ENCODE assay signal across 13 cellular contexts in the genomic region with DNA sequence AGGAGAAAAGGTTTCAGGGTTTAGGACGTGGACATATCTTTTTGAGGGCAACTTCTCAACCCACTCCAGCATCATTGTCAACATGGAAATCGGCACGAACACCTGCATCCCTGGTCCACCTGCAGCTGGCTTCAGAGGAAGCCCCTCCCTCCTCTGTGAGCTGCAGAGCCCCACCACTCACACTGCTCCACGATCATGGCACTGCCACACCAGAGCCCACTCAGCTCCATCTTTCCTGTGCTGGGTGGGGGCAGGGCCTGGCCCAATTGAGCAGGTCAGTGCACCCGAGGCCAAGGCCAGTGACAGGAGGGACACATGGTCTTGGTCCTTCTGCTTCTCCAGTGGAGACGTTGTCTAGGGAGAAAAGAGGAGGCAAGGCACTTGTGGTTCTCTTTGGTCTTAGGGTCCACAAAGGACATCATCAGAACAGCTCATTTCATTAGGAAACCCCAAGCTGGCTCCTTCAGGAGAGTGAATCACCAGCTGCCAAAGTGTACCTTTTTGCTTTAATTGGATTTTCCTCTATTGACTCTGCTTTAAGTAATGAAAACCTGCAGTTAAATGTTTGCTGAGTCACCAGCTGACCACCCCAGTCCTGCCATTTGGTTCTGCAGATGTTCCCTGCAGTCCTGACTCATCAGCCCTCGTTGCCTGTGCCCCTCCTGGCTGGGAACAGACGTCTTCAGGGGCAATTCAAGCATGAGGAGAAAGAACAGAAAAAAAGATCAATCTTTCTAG. TPM values are rescaled to one million over a fixed set of nuclear protein-coding genes. Genes with fewer than 3 reads are reported as not detected.
DNase-seq lines count a peak whose midpoint lies in the region; ATAC-seq and TF ChIP-seq lines count a peak whose summit lies in the region.
"Had no signal": no experiment of that assay in that cellular context is flagged by ENCODE, and none has a peak within 500 bp of the region (broad histone marks: within the 10 kb centered on the region; RNA-seq: fewer than 3 reads in every experiment).

No MANE protein-coding gene starts in this region.

- intact Hi-C loops in esophagus squamous epithelium (cut with DNase I) = no loop called here

- H3K9me3 ChIP-seq in RWPE2 (ENCODE audit: severe bottlenecking) (no peaks in the 10 kb centered on the region), esophagus squamous epithelium (no peaks in the 10 kb centered on the region)

- DNase-seq in H4 (ENCODE audit: low spot score) (peak; percentile 56), NCI-H1092 (lab: John Stamatoyannopoulos, UW) (peak; percentile 78), RWPE2 (ENCODE audit: low spot score) (no peak), kidney epithelial cell (ENCODE audit: low read depth) (peak; percentile 71), esophagus squamous epithelium (lab: John Stamatoyannopoulos, UW) (no peak), HuH-7 (ENCODE audit: low spot score) (no peak), iPS-NIHi11 (ENCODE audit: low spot score) (no peak)
- DNase-seq: left cardiac atrium, nephron progenitor cell, substantia nigra had no signal

- no peak for TF ChIP-seq CTCF in RWPE2 (IDR thresholded peaks at IDR 0.05; ENCODE audit: poor library complexity, severe bottlenecking)
- no peak for TF ChIP-seq CTCF in kidney epithelial cell (IDR thresholded peaks at IDR 0.05; ENCODE audit: insufficient read depth, low read length, poor library complexity, severe bottlenecking)
- no peak for TF ChIP-seq CTCF in esophagus squamous epithelium (IDR thresholded peaks at IDR 0.05)

- H3K27ac ChIP-seq in RWPE2 (ENCODE audit: poor library complexity, severe bottlenecking) (peak overlapping the region; percentile 10), esophagus squamous epithelium (no peak overlapping the region)

- H3K27me3 ChIP-seq in RWPE2 (ENCODE audit: insufficient read depth, poor library complexity, severe bottlenecking) (no peaks in the 10 kb centered on the region), kidney epithelial cell (ENCODE audit: control insufficient read depth, insufficient read depth, low read length) (no peaks in the 10 kb centered on the region), esophagus squamous epithelium (no peaks in the 10 kb centered on the region)

- peaks cover 6% of the 10 kb centered on the region for H3K4me1 ChIP-seq in RWPE2 (ENCODE audit: insufficient read depth, poor library complexity, severe bottlenecking)
- H3K4me1 ChIP-seq in esophagus squamous epithelium = no peaks in the 10 kb centered on the region

- TF ChIP-seq POLR2A in esophagus squamous epithelium (IDR thresholded peaks at IDR 0.05) = no peak

- 60 to 61% methylated on average over 6 of the region's 8 CpGs for WGBS in esophagus squamous epithelium, 2 donors

- H3K36me3 ChIP-seq in RWPE2 (ENCODE audit: low read depth) (no peaks in the 10 kb centered on the region), kidney epithelial cell (ENCODE audit: control insufficient read depth, insufficient read depth, low read length) (no peaks in the 10 kb centered on the region), esophagus squamous epithelium (no peaks in the 10 kb centered on the region)

- H3K4me3 ChIP-seq in RWPE2 (ENCODE audit: severe bottlenecking) = no peak overlapping the region
- no peak overlapping the region for H3K4me3 ChIP-seq in kidney epithelial cell (ENCODE audit: low read depth, low read length)
- H3K4me3 ChIP-seq in esophagus squamous epithelium = no peak overlapping the region

- ATAC-seq in RWPE2 (ENCODE audit: low read depth) = peak; percentile 91
- ATAC-seq: left cardiac atrium had no signal

RNA-seq across cellular contexts. Expression of a gene that starts 56.2 kb away (rescaled TPM):
- total RNA-seq in H4 (2014; rRNA removed; shearing (Covaris generic)) = 0.54 and 0.64 TPM in 2 replicates
- total RNA-seq in kidney epithelial cell (0.17 and 0.34 TPM in 2 replicates), esophagus squamous epithelium (1 to 10 TPM in 1 of 4 donors, under 1 TPM in 3; 0.27 to 1.5 (median 0.33) TPM)
- total RNA-seq: activated CD8-positive, alpha-beta memory T cell treated with anti-CD3 and anti-CD28 coated beads for 36 hours; fibroblast of villous mesenchyme; OCI-LY7 had no signal

Comparison
In these comparisons a context has a peak if more than half of its experiments do, and no peak if none do; other contexts are left out.
1. DNase-seq: peak in H4 (single experiment), NCI-H1092 (single experiment) and kidney epithelial cell (single experiment); none in RWPE2 (single experiment), esophagus squamous epithelium (single experiment), HuH-7 (single experiment) and iPS-NIHi11 (single experiment).